In genomic region chr17:2511462-2512369, GRCh38 we compare ENCODE assay signal across 8 cellular contexts. TPM values are rescaled to one million over a fixed set of nuclear protein-coding genes. Genes with fewer than 3 reads are reported as not detected.
DNase-seq lines count a peak whose midpoint lies in the region; ATAC-seq and TF ChIP-seq lines count a peak whose summit lies in the region.

A gene with protein sequence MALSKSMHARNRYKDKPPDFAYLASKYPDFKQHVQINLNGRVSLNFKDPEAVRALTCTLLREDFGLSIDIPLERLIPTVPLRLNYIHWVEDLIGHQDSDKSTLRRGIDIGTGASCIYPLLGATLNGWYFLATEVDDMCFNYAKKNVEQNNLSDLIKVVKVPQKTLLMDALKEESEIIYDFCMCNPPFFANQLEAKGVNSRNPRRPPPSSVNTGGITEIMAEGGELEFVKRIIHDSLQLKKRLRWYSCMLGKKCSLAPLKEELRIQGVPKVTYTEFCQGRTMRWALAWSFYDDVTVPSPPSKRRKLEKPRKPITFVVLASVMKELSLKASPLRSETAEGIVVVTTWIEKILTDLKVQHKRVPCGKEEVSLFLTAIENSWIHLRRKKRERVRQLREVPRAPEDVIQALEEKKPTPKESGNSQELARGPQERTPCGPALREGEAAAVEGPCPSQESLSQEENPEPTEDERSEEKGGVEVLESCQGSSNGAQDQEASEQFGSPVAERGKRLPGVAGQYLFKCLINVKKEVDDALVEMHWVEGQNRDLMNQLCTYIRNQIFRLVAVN (minus strand): TSS chr17:2511888. CDS start chr17:2502331, 9,557 bp downstream.

- H3K4me3 ChIP-seq in astrocyte of the cerebellum (ENCODE audit: low read depth, low read length) (peak within 1 kb of the TSS; percentile 84), hepatocyte (peak within 1 kb of the TSS; percentile 55)

- H3K9me2 ChIP-seq in hepatocyte (replicated peaks; ENCODE audit: insufficient read depth), result no peaks in the 10 kb centered on the region

- H2AFZ ChIP-seq in hepatocyte, result peak within 1 kb of the TSS; percentile 98

- H3K27ac ChIP-seq in hepatocyte, result peak within 1 kb of the TSS; percentile 97

- in situ Hi-C loops in astrocyte of the cerebellum (cut with HindIII; ENCODE audit: low sequenced_read_pairs), result no loop called here

- no peaks in the 10 kb centered on the region for H3K9me3 ChIP-seq in hepatocyte (ENCODE audit: low read depth)

- no peaks in the 10 kb centered on the region for H4K20me1 ChIP-seq in hepatocyte (ENCODE audit: insufficient read depth, poor library complexity, severe bottlenecking)

- WGBS in hepatocyte (ENCODE audit: low lambda C conversion rate, missing lambda C conversion rate), result under 1% methylated on average over 48 of the region's 49 CpGs

- H3K36me3 ChIP-seq in hepatocyte (replicated peaks; ENCODE audit: insufficient read depth, low read depth), result no peaks in the 10 kb centered on the region

- ATAC-seq in GM18511 (IDR thresholded peaks at IDR 0.05; ENCODE audit: unreplicated experiment) (peak; percentile 99), HG03025 (IDR thresholded peaks at IDR 0.05; ENCODE audit: low FRiP score, unreplicated experiment) (peak; percentile 82)

- peak within 1 kb of the TSS; percentile 88 for H3K4me2 ChIP-seq in hepatocyte

- H3K27me3 ChIP-seq in hepatocyte, result no peaks in the 10 kb centered on the region

- peaks cover 10% of the 10 kb centered on the region for H3K4me1 ChIP-seq in hepatocyte (ENCODE audit: insufficient read depth)

- peaks cover 32% of the 10 kb centered on the region for H3K79me2 ChIP-seq in hepatocyte

- TF ChIP-seq CTCF in astrocyte of the cerebellum (IDR thresholded peaks at IDR 0.05; ENCODE audit: low read depth, low read length, missing control alignments) (no peak), hepatocyte (IDR thresholded peaks at IDR 0.05; ENCODE audit: poor library complexity) (no peak)

- peak; percentile 83 for DNase-seq in NCI-H2029 treated with DMSO at 0.1 percent for 48 hours (lab: John Stamatoyannopoulos, UW)
- DNase-seq in T-helper 22 cell (ENCODE audit: low read depth), result peak; percentile 93
- peak; percentile 99 for DNase-seq in astrocyte of the cerebellum (ENCODE audit: low read depth)
- DNase-seq in hepatocyte (ENCODE audit: low spot score), result peak; percentile 100
- peak; percentile 99 for DNase-seq in renal cortical epithelial cell (ENCODE audit: low read depth)
- DNase-seq in cortex of kidney (lab: John Stamatoyannopoulos, UW), result no peak

RNA-seq across cellular contexts. Expression of the gene that starts here (rescaled TPM):
- total RNA-seq in hepatocyte (14.3 and 19.3 TPM in 2 replicates), renal cortical epithelial cell (13.4 and 18.2 TPM in 2 replicates)
- 14.7 and 18.4 TPM in 2 replicates for polyA plus RNA-seq in hepatocyte
